In the genomic region with DNA sequence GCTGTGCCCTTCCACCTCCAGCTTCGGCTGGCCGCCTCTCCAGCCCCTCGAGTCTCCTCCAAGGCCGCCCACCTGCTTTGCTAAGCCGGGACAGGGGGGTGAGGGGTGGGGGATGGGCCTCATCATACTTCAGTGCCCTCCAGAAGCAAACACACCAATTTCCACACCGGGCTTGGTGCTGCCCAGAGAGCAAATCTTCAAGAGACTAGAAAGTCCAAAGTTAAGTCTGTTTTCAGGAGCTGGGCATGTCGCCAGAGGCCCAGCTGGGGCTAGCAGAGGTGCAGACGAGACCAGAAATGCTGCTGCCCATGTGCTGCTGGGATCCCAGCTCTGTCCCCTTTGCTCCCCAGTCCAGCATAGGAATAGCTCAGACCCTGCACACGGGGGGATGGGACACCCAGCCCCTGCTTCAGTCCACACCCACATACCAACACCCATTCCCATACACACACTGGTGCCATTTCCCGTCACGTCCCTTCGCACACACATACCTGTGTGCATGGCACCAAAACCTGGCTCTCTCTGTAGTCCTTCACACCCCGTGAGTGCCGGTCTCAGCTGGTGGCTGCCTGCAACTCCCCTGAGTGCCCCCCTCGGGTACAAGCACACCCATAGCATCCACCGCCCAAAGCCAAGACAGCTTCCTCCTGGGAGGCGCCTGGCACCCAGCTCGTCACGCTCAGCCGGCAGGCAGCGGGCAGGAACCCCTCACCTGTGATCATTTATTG, we compare ENCODE assay signal across 12 cellular contexts. TPM values are rescaled to one million over a fixed set of nuclear protein-coding genes. Genes with fewer than 3 reads are reported as not detected.
DNase-seq lines count a peak whose midpoint lies in the region; ATAC-seq and TF ChIP-seq lines count a peak whose summit lies in the region.
"Had no signal": no experiment of that assay in that cellular context is flagged by ENCODE, and none has a peak within 500 bp of the region (broad histone marks: within the 10 kb centered on the region; RNA-seq: fewer than 3 reads in every experiment).

No MANE protein-coding gene starts in this region.

- no peaks in the 10 kb centered on the region for H3K36me3 ChIP-seq in SK-N-SH (replicated peaks in 1 of 2; ENCODE audit: control insufficient read depth in 1 of 2, insufficient read depth in 2 of 2, low read length in 1 of 2)
- H3K36me3 ChIP-seq in duodenal mucosa (ENCODE audit: control insufficient read depth in 1 of 2, insufficient read depth in 2 of 2, low read length in 2 of 2) = no peaks in the 10 kb centered on the region
- no peaks in the 10 kb centered on the region for H3K36me3 ChIP-seq in upper lobe of left lung

- H3K9me3 ChIP-seq in SK-N-SH (no peaks in the 10 kb centered on the region), duodenal mucosa (ENCODE audit: control insufficient read depth in 1 of 2, low read length in 2 of 2) (no peaks in the 10 kb centered on the region), upper lobe of left lung (no peaks in the 10 kb centered on the region)

- TF ChIP-seq CTCF in SK-N-SH (IDR thresholded peaks at IDR 0.05) (no peak), upper lobe of left lung (IDR thresholded peaks at IDR 0.05) (no peak), GM20000 (IDR thresholded peaks at IDR 0.05; ENCODE audit: extremely low read depth, missing control alignments) (no peak)

- no peak for TF ChIP-seq EP300 in SK-N-SH (IDR thresholded peaks at IDR 0.05; ENCODE audit: borderline replicate concordance in 1 of 2, low read depth in 1 of 2, low read length in 1 of 2)
- TF ChIP-seq EP300 in upper lobe of left lung (IDR thresholded peaks at IDR 0.05) = peak in 1 of 4 donors; percentile 12

- POLR2A ChIA-PET in SK-N-SH (lab: Yijun Ruan, JAX) = no interaction called here

- H3K27me3 ChIP-seq in SK-N-SH (ENCODE audit: insufficient read depth) = peaks cover 6% of the 10 kb centered on the region; the same call in 1 of the 2 replicates
- H3K27me3 ChIP-seq in duodenal mucosa (ENCODE audit: control insufficient read depth in 1 of 2, insufficient read depth in 2 of 2, low read length in 2 of 2) = peaks cover 0 to 6% of the 10 kb centered on the region in 2 donors
- H3K27me3 ChIP-seq in upper lobe of left lung = no peaks in the 10 kb centered on the region

- CTCF ChIA-PET in SK-N-SH (lab: Yijun Ruan, JAX) = interaction anchor here (1.1 to 1.6 kb wide), 4 partner anchors 8 to 104 kb away, joined by 3 to 9 read pairs (median 4); no protein-coding TSS in a partner anchor

- ATAC-seq in SK-N-SH treated with all-trans-retinoic acid at 6 μM for 48 hours = no peak
- ATAC-seq in upper lobe of left lung (ENCODE audit: low FRiP score in 2 of 2) = peak; percentile 32 to 68

- H3K4me3 ChIP-seq in SK-N-SH (ENCODE audit: low read depth in 2 of 2, low read length in 1 of 2) (no peak overlapping the region), duodenal mucosa (ENCODE audit: low read depth in 1 of 2, low read length in 2 of 2) (peak overlapping the region; percentile 57 to 60), upper lobe of left lung (peak overlapping the region in 3 of 4 donors; percentile 10 to 34 (median 21))
- H3K4me3 ChIP-seq: lung had no signal

- H3K4me2 ChIP-seq in SK-N-SH = no peak overlapping the region
- H3K4me2 ChIP-seq: KMS-11 had no signal

- no peak overlapping the region for H3K9ac ChIP-seq in SK-N-SH
- H3K9ac ChIP-seq in duodenal mucosa (ENCODE audit: low read depth in 1 of 2, low read length in 2 of 2) = no peak overlapping the region
- H3K9ac ChIP-seq: KMS-11 had no signal

- no peaks in the 10 kb centered on the region for H3K9me2 ChIP-seq in SK-N-SH

- H3K27ac ChIP-seq in SK-N-SH (ENCODE audit: low read depth in 2 of 2, low read length in 1 of 2) = no peak overlapping the region
- H3K27ac ChIP-seq in duodenal mucosa (ENCODE audit: low read depth, low read length) = no peak overlapping the region
- H3K27ac ChIP-seq in upper lobe of left lung = peak overlapping the region; percentile 34 to 72 (median 56)
- H3K27ac ChIP-seq: KMS-11 had no signal

- H3K4me1 ChIP-seq in SK-N-SH (ENCODE audit: control insufficient read depth in 1 of 2, insufficient read depth in 2 of 2, low read depth in 1 of 2, low read length in 1 of 2) (peaks cover 0 to 6% of the 10 kb centered on the region in 2 experiments; a peak in 1 of 4 replicates), duodenal mucosa (ENCODE audit: control insufficient read depth in 1 of 2, insufficient read depth in 2 of 2, low read length in 2 of 2) (peaks cover 25 to 38% of the 10 kb centered on the region in 2 donors), upper lobe of left lung (peaks cover 12 to 23% (median 16%) of the 10 kb centered on the region in 4 donors)

- DNase-seq in SK-N-SH (peak; percentile 50), mucosa of gallbladder (ENCODE audit: low spot score) (peak; percentile 54), upper lobe of left lung (peak in 1 of 2 donors; percentile 43), SHP77 treated with DMSO at 0.1 percent for 48 hours (lab: John Stamatoyannopoulos, UW) (no peak), GM20000 (ENCODE audit: low spot score) (no peak)
- no peak for DNase-seq in stimulated activated CD4-positive, alpha-beta T cell treated with anti-CD3 and anti-CD28 coated beads, Interleukin-2, amount 100 ng/mL, for 24 hours
- DNase-seq: cerebellar nuclear complex, foreskin melanocyte had no signal

- H2AFZ ChIP-seq in SK-N-SH (ENCODE audit: low read depth) = no peak overlapping the region

- no peak for TF ChIP-seq POLR2A in upper lobe of left lung (IDR thresholded peaks at IDR 0.05)

- 59% methylated on average over 19 of the region's 21 CpGs for WGBS in SK-N-SH (ENCODE audit: low lambda C conversion rate)
- WGBS in upper lobe of left lung, 2 donors = 40 to 47% methylated on average over 9 to 21 of the region's 21 CpGs

- H4K20me1 ChIP-seq in SK-N-SH (ENCODE audit: insufficient read depth) = no peaks in the 10 kb centered on the region

- no peak for TF ChIP-seq RAD21 in SK-N-SH (IDR thresholded peaks at IDR 0.05; ENCODE audit: low read length)

- H3F3A ChIP-seq in SK-N-SH (replicated peaks; ENCODE audit: insufficient read depth) = no peaks in the 10 kb centered on the region

- no peaks in the 10 kb centered on the region for H3K79me2 ChIP-seq in SK-N-SH (ENCODE audit: insufficient read depth)

TF ChIP-seq in SK-N-SH, 30 proteins besides CTCF, POLR2A, EP300 and RAD21 (continues in another document):
- TF ChIP-seq MXI1 (IDR thresholded peaks at IDR 0.05; ENCODE audit: low read depth, low read length) = no peak
- TF ChIP-seq EZH2phosphoT487 (IDR thresholded peaks at IDR 0.05; ENCODE audit: borderline replicate concordance, low read depth) = no peak
- no peak for TF ChIP-seq ELF1 (IDR thresholded peaks at IDR 0.05)
- TF ChIP-seq, protein P1, sequence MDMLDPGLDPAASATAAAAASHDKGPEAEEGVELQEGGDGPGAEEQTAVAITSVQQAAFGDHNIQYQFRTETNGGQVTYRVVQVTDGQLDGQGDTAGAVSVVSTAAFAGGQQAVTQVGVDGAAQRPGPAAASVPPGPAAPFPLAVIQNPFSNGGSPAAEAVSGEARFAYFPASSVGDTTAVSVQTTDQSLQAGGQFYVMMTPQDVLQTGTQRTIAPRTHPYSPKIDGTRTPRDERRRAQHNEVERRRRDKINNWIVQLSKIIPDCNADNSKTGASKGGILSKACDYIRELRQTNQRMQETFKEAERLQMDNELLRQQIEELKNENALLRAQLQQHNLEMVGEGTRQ (IDR thresholded peaks at IDR 0.05; ENCODE audit: borderline replicate concordance, low read depth, low read length) = no peak
- TF ChIP-seq, protein P2, sequence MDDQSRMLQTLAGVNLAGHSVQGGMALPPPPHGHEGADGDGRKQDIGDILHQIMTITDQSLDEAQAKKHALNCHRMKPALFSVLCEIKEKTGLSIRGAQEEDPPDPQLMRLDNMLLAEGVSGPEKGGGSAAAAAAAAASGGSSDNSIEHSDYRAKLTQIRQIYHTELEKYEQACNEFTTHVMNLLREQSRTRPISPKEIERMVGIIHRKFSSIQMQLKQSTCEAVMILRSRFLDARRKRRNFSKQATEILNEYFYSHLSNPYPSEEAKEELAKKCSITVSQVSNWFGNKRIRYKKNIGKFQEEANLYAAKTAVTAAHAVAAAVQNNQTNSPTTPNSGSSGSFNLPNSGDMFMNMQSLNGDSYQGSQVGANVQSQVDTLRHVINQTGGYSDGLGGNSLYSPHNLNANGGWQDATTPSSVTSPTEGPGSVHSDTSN (IDR thresholded peaks at IDR 0.05) = no peak
- no peak for TF ChIP-seq FOXM1 (IDR thresholded peaks at IDR 0.05; ENCODE audit: low read depth)

TF ChIP-seq in SK-N-SH treated with all-trans-retinoic acid at 6 μM for 48 hours, 23 proteins besides CTCF, POLR2A, EP300 and RAD21 (continues in another document):
- TF ChIP-seq, protein P3, sequence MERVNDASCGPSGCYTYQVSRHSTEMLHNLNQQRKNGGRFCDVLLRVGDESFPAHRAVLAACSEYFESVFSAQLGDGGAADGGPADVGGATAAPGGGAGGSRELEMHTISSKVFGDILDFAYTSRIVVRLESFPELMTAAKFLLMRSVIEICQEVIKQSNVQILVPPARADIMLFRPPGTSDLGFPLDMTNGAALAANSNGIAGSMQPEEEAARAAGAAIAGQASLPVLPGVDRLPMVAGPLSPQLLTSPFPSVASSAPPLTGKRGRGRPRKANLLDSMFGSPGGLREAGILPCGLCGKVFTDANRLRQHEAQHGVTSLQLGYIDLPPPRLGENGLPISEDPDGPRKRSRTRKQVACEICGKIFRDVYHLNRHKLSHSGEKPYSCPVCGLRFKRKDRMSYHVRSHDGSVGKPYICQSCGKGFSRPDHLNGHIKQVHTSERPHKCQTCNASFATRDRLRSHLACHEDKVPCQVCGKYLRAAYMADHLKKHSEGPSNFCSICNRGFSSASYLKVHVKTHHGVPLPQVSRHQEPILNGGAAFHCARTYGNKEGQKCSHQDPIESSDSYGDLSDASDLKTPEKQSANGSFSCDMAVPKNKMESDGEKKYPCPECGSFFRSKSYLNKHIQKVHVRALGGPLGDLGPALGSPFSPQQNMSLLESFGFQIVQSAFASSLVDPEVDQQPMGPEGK (CRISPR knock-in tag; IDR thresholded peaks at IDR 0.05; ENCODE audit: borderline replicate concordance) = no peak

RNA-seq across cellular contexts. Expression of a gene that starts 1.0 kb away (rescaled TPM):
- 0.02 and 0.06 TPM in 2 replicates for polyA plus RNA-seq in SK-N-SH (2012; rRNA removed)
- 0.08 and 0.14 TPM in 2 replicates for polyA plus RNA-seq in SK-N-SH (2012; cell fraction: cytosol; rRNA removed)
- 0.21 and 0.42 TPM in 2 replicates for polyA plus RNA-seq in SK-N-SH (2012; cell fraction: nucleus; rRNA removed)
- 1.2 TPM for total RNA-seq in mucosa of gallbladder
- 10 to 100 TPM in 1 of 6 donors, 1 to 10 TPM in 5; 2.4 to 11.2 (median 7.0) TPM for total RNA-seq in upper lobe of left lung

RNA-seq across cellular contexts. Expression of a gene that starts 49.7 kb away (rescaled TPM):
- 0.05 and 0.11 TPM in 2 replicates for polyA plus RNA-seq in SK-N-SH (2012; rRNA removed)
- polyA plus RNA-seq in SK-N-SH (2012; cell fraction: cytosol; rRNA removed) = 0.04 and 0.06 TPM in 2 replicates
- 0.77 and 1.5 TPM in 2 replicates for polyA plus RNA-seq in SK-N-SH (2012; cell fraction: nucleus; rRNA removed)
- total RNA-seq in mucosa of gallbladder (0.40 TPM), upper lobe of left lung (1 to 10 TPM in 5 of 6 donors, not detected in 1; 1.6 to 2.3 (median 2.0) TPM)

Comparison
In these comparisons a context has a peak if more than half of its experiments do, and no peak if none do; other contexts are left out.
1. DNase-seq: peak in SK-N-SH (single experiment) and mucosa of gallbladder (single experiment); none in SHP77 treated with DMSO at 0.1 percent for 48 hours (single experiment), GM20000 (single experiment) and stimulated activated CD4-positive, alpha-beta T cell treated with anti-CD3 and anti-CD28 coated beads, Interleukin-2, amount 100 ng/mL, for 24 hours (0 of 2).
2. H3K27ac ChIP-seq: peak in upper lobe of left lung (4 of 4); none in SK-N-SH (0 of 2) and duodenal mucosa (single experiment).
3. H3K4me3 ChIP-seq: peak in duodenal mucosa (2 of 2) and upper lobe of left lung (3 of 4); none in SK-N-SH (0 of 2).